Comparison of ENCODE assay signal across 2 cellular contexts in the genomic region with DNA sequence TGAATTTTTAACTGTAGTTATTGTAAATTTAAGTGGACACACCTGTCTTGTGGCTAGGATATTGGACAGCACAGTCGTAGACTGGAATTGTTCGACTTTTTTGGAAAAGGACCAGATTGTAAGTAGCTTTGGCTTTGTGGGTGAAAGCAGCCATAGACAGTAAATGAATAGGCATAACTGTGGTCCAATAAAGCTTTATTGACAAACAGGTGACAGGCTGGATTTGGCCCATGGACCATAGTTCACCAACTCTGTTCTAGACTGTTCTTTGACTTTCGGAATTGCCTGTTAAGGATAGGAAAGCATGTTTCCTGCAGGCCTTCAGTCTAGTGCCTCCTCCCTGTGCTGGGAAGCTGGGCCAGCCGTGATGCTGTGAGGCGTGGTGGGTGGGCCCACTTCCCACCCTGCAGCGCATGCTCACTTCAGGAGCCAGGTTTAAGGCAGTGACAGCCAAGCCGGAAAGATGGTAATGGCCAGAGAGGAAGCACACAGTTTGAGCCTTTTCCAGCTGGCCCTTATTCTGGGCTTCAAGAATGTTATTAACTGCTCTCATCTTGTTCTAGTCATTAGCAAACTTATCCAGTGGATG.
A peak's percentile ranks its signal among the peaks of the same experiment; 100 is the strongest.
TF ChIP-seq lines count a peak whose summit lies in the region.

No MANE protein-coding gene starts in this region.

TF ChIP-seq in HepG2, 621 proteins besides CTCF, POLR2A, EP300 and RAD21:
- TF ChIP-seq, protein P1, sequence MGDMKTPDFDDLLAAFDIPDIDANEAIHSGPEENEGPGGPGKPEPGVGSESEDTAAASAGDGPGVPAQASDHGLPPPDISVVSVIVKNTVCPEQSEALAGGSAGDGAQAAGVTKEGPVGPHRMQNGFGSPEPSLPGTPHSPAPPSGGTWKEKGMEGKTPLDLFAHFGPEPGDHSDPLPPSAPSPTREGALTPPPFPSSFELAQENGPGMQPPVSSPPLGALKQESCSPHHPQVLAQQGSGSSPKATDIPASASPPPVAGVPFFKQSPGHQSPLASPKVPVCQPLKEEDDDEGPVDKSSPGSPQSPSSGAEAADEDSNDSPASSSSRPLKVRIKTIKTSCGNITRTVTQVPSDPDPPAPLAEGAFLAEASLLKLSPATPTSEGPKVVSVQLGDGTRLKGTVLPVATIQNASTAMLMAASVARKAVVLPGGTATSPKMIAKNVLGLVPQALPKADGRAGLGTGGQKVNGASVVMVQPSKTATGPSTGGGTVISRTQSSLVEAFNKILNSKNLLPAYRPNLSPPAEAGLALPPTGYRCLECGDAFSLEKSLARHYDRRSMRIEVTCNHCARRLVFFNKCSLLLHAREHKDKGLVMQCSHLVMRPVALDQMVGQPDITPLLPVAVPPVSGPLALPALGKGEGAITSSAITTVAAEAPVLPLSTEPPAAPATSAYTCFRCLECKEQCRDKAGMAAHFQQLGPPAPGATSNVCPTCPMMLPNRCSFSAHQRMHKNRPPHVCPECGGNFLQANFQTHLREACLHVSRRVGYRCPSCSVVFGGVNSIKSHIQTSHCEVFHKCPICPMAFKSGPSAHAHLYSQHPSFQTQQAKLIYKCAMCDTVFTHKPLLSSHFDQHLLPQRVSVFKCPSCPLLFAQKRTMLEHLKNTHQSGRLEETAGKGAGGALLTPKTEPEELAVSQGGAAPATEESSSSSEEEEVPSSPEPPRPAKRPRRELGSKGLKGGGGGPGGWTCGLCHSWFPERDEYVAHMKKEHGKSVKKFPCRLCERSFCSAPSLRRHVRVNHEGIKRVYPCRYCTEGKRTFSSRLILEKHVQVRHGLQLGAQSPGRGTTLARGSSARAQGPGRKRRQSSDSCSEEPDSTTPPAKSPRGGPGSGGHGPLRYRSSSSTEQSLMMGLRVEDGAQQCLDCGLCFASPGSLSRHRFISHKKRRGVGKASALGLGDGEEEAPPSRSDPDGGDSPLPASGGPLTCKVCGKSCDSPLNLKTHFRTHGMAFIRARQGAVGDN (CRISPR knock-in tag; IDR thresholded peaks at IDR 0.05): 0 out of 2 replicates have a peak, but pooled peaks have one; percentile 21
- TF ChIP-seq, protein P2, sequence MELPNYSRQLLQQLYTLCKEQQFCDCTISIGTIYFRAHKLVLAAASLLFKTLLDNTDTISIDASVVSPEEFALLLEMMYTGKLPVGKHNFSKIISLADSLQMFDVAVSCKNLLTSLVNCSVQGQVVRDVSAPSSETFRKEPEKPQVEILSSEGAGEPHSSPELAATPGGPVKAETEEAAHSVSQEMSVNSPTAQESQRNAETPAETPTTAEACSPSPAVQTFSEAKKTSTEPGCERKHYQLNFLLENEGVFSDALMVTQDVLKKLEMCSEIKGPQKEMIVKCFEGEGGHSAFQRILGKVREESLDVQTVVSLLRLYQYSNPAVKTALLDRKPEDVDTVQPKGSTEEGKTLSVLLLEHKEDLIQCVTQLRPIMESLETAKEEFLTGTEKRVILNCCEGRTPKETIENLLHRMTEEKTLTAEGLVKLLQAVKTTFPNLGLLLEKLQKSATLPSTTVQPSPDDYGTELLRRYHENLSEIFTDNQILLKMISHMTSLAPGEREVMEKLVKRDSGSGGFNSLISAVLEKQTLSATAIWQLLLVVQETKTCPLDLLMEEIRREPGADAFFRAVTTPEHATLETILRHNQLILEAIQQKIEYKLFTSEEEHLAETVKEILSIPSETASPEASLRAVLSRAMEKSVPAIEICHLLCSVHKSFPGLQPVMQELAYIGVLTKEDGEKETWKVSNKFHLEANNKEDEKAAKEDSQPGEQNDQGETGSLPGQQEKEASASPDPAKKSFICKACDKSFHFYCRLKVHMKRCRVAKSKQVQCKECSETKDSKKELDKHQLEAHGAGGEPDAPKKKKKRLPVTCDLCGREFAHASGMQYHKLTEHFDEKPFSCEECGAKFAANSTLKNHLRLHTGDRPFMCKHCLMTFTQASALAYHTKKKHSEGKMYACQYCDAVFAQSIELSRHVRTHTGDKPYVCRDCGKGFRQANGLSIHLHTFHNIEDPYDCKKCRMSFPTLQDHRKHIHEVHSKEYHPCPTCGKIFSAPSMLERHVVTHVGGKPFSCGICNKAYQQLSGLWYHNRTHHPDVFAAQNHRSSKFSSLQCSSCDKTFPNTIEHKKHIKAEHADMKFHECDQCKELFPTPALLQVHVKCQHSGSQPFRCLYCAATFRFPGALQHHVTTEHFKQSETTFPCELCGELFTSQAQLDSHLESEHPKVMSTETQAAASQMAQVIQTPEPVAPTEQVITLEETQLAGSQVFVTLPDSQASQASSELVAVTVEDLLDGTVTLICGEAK (IDR thresholded peaks at IDR 0.05): peak; percentile 63
- TF ChIP-seq, protein P2 (CRISPR knock-in tag; IDR thresholded peaks at IDR 0.05): peak; percentile 99
- TF ChIP-seq YEATS2 (CRISPR knock-in tag; IDR thresholded peaks at IDR 0.05; ENCODE audit: borderline replicate concordance) (no peak), ZNF282 (IDR thresholded peaks at IDR 0.05; ENCODE audit: partially characterized antibody) (no peak), TBX3 (IDR thresholded peaks at IDR 0.05; ENCODE audit: borderline replicate concordance) (no peak), HMG20B (CRISPR knock-in tag; conservative IDR thresholded peaks at IDR 0.05) (no peak)
TF ChIP-seq in HepG2: peak in this region for 2.

TF ChIP-seq in GM23338, 12 proteins besides CTCF, POLR2A, EP300 and RAD21:
- TF ChIP-seq ZNF331 (CRISPR knock-in tag; IDR thresholded peaks at IDR 0.05; ENCODE audit: low read depth) (no peak), CREB1 (CRISPR knock-in tag; IDR thresholded peaks at IDR 0.05; ENCODE audit: low read depth) (no peak)
- TF ChIP-seq, protein P3, sequence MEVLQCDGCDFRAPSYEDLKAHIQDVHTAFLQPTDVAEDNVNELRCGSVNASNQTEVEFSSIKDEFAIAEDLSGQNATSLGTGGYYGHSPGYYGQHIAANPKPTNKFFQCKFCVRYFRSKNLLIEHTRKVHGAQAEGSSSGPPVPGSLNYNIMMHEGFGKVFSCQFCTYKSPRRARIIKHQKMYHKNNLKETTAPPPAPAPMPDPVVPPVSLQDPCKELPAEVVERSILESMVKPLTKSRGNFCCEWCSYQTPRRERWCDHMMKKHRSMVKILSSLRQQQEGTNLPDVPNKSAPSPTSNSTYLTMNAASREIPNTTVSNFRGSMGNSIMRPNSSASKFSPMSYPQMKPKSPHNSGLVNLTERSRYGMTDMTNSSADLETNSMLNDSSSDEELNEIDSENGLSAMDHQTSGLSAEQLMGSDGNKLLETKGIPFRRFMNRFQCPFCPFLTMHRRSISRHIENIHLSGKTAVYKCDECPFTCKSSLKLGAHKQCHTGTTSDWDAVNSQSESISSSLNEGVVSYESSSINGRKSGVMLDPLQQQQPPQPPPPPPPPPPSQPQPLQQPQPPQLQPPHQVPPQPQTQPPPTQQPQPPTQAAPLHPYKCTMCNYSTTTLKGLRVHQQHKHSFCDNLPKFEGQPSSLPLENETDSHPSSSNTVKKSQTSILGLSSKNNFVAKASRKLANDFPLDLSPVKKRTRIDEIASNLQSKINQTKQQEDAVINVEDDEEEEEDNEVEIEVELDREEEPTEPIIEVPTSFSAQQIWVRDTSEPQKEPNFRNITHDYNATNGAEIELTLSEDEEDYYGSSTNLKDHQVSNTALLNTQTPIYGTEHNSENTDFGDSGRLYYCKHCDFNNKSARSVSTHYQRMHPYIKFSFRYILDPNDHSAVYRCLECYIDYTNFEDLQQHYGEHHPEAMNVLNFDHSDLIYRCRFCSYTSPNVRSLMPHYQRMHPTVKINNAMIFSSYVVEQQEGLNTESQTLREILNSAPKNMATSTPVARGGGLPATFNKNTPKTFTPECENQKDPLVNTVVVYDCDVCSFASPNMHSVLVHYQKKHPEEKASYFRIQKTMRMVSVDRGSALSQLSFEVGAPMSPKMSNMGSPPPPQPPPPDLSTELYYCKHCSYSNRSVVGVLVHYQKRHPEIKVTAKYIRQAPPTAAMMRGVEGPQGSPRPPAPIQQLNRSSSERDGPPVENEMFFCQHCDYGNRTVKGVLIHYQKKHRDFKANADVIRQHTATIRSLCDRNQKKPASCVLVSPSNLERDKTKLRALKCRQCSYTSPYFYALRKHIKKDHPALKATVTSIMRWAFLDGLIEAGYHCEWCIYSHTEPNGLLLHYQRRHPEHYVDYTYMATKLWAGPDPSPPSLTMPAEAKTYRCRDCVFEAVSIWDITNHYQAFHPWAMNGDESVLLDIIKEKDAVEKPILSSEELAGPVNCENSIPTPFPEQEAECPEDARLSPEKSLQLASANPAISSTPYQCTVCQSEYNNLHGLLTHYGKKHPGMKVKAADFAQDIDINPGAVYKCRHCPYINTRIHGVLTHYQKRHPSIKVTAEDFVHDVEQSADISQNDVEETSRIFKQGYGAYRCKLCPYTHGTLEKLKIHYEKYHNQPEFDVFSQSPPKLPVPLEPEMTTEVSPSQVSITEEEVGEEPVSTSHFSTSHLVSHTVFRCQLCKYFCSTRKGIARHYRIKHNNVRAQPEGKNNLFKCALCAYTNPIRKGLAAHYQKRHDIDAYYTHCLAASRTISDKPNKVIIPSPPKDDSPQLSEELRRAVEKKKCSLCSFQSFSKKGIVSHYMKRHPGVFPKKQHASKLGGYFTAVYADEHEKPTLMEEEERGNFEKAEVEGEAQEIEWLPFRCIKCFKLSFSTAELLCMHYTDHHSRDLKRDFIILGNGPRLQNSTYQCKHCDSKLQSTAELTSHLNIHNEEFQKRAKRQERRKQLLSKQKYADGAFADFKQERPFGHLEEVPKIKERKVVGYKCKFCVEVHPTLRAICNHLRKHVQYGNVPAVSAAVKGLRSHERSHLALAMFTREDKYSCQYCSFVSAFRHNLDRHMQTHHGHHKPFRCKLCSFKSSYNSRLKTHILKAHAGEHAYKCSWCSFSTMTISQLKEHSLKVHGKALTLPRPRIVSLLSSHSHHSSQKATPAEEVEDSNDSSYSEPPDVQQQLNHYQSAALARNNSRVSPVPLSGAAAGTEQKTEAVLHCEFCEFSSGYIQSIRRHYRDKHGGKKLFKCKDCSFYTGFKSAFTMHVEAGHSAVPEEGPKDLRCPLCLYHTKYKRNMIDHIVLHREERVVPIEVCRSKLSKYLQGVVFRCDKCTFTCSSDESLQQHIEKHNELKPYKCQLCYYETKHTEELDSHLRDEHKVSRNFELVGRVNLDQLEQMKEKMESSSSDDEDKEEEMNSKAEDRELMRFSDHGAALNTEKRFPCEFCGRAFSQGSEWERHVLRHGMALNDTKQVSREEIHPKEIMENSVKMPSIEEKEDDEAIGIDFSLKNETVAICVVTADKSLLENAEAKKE (CRISPR knock-in tag; IDR thresholded peaks at IDR 0.05): no peak
TF ChIP-seq in GM23338: peak in this region for 0.
